In the genomic region with DNA sequence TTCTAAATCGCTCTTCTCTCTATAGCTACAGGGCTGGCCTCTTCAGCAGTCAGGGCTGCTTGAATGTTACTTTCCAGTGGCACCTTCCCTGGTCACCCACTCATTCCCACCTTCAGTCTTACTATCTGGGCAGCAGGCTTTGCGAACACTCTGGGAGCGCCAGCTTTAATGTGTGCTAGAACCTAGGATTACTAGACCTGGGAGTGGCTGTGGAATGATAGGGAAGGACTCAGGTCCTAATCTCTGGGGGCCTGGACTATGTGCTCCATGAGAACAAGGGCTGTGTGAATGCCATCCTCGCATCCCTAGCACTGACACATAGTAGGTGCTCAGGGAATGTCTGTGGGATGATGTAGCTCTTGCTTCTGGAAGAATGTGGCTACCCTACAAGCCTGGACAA, we compare ENCODE assay signal across 18 cellular contexts. TPM values are rescaled to one million over a fixed set of nuclear protein-coding genes. Genes with fewer than 3 reads are reported as not detected.
DNase-seq lines count a peak whose midpoint lies in the region; ATAC-seq and TF ChIP-seq lines count a peak whose summit lies in the region.
"Had no signal": no experiment of that assay in that cellular context is flagged by ENCODE, and none has a peak within 500 bp of the region (broad histone marks: within the 10 kb centered on the region; RNA-seq: fewer than 3 reads in every experiment).

No MANE protein-coding gene starts in this region.

- TF ChIP-seq CTCF in right lobe of liver (IDR thresholded peaks at IDR 0.05): no peak
- no peak for TF ChIP-seq CTCF in spleen (IDR thresholded peaks at IDR 0.05 in 8 of 11, conservative IDR thresholded peaks at IDR 0.05 in 3 of 11)
- TF ChIP-seq CTCF in Peyer's patch (IDR thresholded peaks at IDR 0.05): no peak

- H3K36me3 Mint-ChIP-seq in activated CD8-positive, alpha-beta memory T cell treated with anti-CD3 and anti-CD28 coated beads, Interleukin-2, amount 10 ng/mL, durations not matched to agents 7 days and 5 days: no peaks in the 10 kb centered on the region

- H3K27me3 Mint-ChIP-seq in activated CD8-positive, alpha-beta memory T cell treated with anti-CD3 and anti-CD28 coated beads, Interleukin-2, amount 10 ng/mL, durations not matched to agents 7 days and 5 days: peaks cover 28% of the 10 kb centered on the region

- H3K27me3 ChIP-seq in right lobe of liver: no peaks in the 10 kb centered on the region
- no peaks in the 10 kb centered on the region for H3K27me3 ChIP-seq in spleen (replicated peaks in 1 of 7)
- no peaks in the 10 kb centered on the region for H3K27me3 ChIP-seq in Peyer's patch

- H3K9me3 ChIP-seq in right lobe of liver (no peaks in the 10 kb centered on the region), spleen (no peaks in the 10 kb centered on the region), Peyer's patch (no peaks in the 10 kb centered on the region)
- H3K9me3 ChIP-seq: SK-N-SH had no signal

- no peaks in the 10 kb centered on the region for H3K4me1 Mint-ChIP-seq in activated CD8-positive, alpha-beta memory T cell treated with anti-CD3 and anti-CD28 coated beads, Interleukin-2, amount 10 ng/mL, durations not matched to agents 7 days and 5 days

- no peak overlapping the region for H3K4me3 Mint-ChIP-seq in activated CD8-positive, alpha-beta memory T cell treated with anti-CD3 and anti-CD28 coated beads, Interleukin-2, amount 10 ng/mL, durations not matched to agents 7 days and 5 days

- no peaks in the 10 kb centered on the region for H3K36me3 ChIP-seq in right lobe of liver
- no peaks in the 10 kb centered on the region for H3K36me3 ChIP-seq in spleen
- no peaks in the 10 kb centered on the region for H3K36me3 ChIP-seq in Peyer's patch

- intact Hi-C loops in right lobe of liver (cut with DNase I) (loop anchor here in 1 of 2 donors (10.0 kb wide), 1 partner anchor 53 kb away; the partner anchor contains the start of gene BCL2L11), spleen (cut with DNase I; ENCODE audit: low total_unique reads) (no loop called here)

- H3K4me3 ChIP-seq in right lobe of liver: no peak overlapping the region
- no peak overlapping the region for H3K4me3 ChIP-seq in spleen
- H3K4me3 ChIP-seq in Peyer's patch: no peak overlapping the region
- H3K4me3 ChIP-seq: K562 had no signal

- H3K4me1 ChIP-seq in right lobe of liver (peaks cover 0 to 41% (median 16%) of the 10 kb centered on the region in 4 donors), spleen (no peaks in the 10 kb centered on the region), Peyer's patch (peaks cover 0 to 13% (median 0%) of the 10 kb centered on the region in 4 donors)

- no peak for ATAC-seq in activated CD8-positive, alpha-beta memory T cell treated with anti-CD3 and anti-CD28 coated beads, Interleukin-2, amount 10 ng/mL, durations not matched to agents 7 days and 5 days
- no peak for ATAC-seq in right lobe of liver

- H3K27ac Mint-ChIP-seq in activated CD8-positive, alpha-beta memory T cell treated with anti-CD3 and anti-CD28 coated beads, Interleukin-2, amount 10 ng/mL, durations not matched to agents 7 days and 5 days: no peak overlapping the region

- H3K27ac ChIP-seq in right lobe of liver (peak overlapping the region; percentile 6 to 57 (median 56)), spleen (no peak overlapping the region), Peyer's patch (peak overlapping the region in 1 of 4 donors; percentile 62)
- H3K27ac ChIP-seq: 22Rv1 had no signal

- H3K9me3 Mint-ChIP-seq in activated CD8-positive, alpha-beta memory T cell treated with anti-CD3 and anti-CD28 coated beads, Interleukin-2, amount 10 ng/mL, durations not matched to agents 7 days and 5 days (ENCODE audit: low read depth): no peaks in the 10 kb centered on the region

- TF ChIP-seq POLR2A in right lobe of liver (IDR thresholded peaks at IDR 0.05) (no peak), spleen (IDR thresholded peaks at IDR 0.05) (no peak), Peyer's patch (IDR thresholded peaks at IDR 0.05) (no peak)

- DNase-seq in activated CD8-positive, alpha-beta memory T cell treated with anti-CD3 and anti-CD28 coated beads, Interleukin-2, amount 50 U/mL, for 48 hours: peak; percentile 36
- DNase-seq in activated CD8-positive, alpha-beta memory T cell treated with anti-CD3 and anti-CD28 coated beads, Interleukin-2, amount 10 ng/mL, durations not matched to agents 7 days and 5 days: no peak
- DNase-seq in right lobe of liver: no peak
- peak; percentile 15 for DNase-seq in spleen
- no peak for DNase-seq in Peyer's patch
- no peak for DNase-seq in iPS-NIHi11 (ENCODE audit: low spot score)
- no peak for DNase-seq in RKO (ENCODE audit: low spot score)
- DNase-seq: H7, Kasumi-1, NCI-H1105, NCI-H2029, NCI-H446, NCI-H524 treated with DMSO at 0.1 percent for 48 hours, NCI-H82, SIG-M5, SK-N-SH had no signal

- 100% methylated on average over 4 of the region's 4 CpGs for WGBS in right lobe of liver (ENCODE audit: insufficient coverage, low coverage, low lambda C conversion rate, missing lambda C conversion rate)
- WGBS in spleen, 5 donors: 85 to 99% (median 96%) methylated on average over 3 to 4 of the region's 4 CpGs

- CTCF ChIA-PET in activated CD8-positive, alpha-beta memory T cell treated with anti-CD3 and anti-CD28 coated beads, Interleukin-2, amount 10 ng/mL, durations not matched to agents 7 days and 5 days (lab: Charles Lee): no interaction called here

RNA-seq across cellular contexts. Expression of gene BCL2L11, which starts 57.6 kb away (rescaled TPM):
- total RNA-seq in activated CD8-positive, alpha-beta memory T cell treated with anti-CD3 and anti-CD28 coated beads, Interleukin-2, amount 10 ng/mL, durations not matched to agents 7 days and 5 days: 10 to 100 TPM; 11.9 to 46.8 TPM
- total RNA-seq in right lobe of liver (10 to 100 TPM in 2 of 6 experiments, 1 to 10 TPM in 4; 6.5 to 13.0 (median 8.8) TPM), spleen (10 to 100 TPM; 28.7 to 95.2 (median 39.9) TPM), Peyer's patch (10 to 100 TPM; 35.9 to 98.1 (median 62.2) TPM)
- polyA plus RNA-seq in spleen: 1 to 10 TPM; 4.6 to 8.8 (median 6.9) TPM

Comparison
In these comparisons a context has a peak if more than half of its experiments do, and no peak if none do; other contexts are left out.
1. DNase-seq: peak in activated CD8-positive, alpha-beta memory T cell treated with anti-CD3 and anti-CD28 coated beads, Interleukin-2, amount 50 U/mL, for 48 hours (single experiment) and spleen (single experiment); none in activated CD8-positive, alpha-beta memory T cell treated with anti-CD3 and anti-CD28 coated beads, Interleukin-2, amount 10 ng/mL, durations not matched to agents 7 days and 5 days (single experiment), right lobe of liver (0 of 3), Peyer's patch (0 of 3), iPS-NIHi11 (single experiment) and RKO (single experiment).
2. H3K27ac ChIP-seq: peak in right lobe of liver (3 of 3); none in spleen (0 of 8).